In genomic region chr4:55255171-55255570, GRCh38 we compare ENCODE assay signal across 19 cellular contexts.
DNase-seq lines count a peak whose midpoint lies in the region; ATAC-seq lines count a peak whose summit lies in the region.
"Had no signal": no experiment of that assay in that cellular context is flagged by ENCODE, and none has a peak within 500 bp of the region (broad histone marks: within the 10 kb centered on the region; RNA-seq: fewer than 3 reads in every experiment).

No MANE protein-coding gene starts in this region.

- no peak overlapping the region for H3K4me3 ChIP-seq in skeletal muscle cell (ENCODE audit: low read depth, low read length)
- H3K4me3 ChIP-seq: ascending aorta, coronary artery, GM12878, sigmoid colon had no signal

- peak; percentile 28 for DNase-seq in ELF-1 (ENCODE audit: low read depth, low spot score)
- DNase-seq in NCI-H226: peak; percentile 48
- DNase-seq in fibroblast of peridontal ligament (ENCODE audit: extremely low read depth): peak; percentile 62
- peak; percentile 55 for DNase-seq in skeletal muscle cell (ENCODE audit: low read depth)
- no peak for DNase-seq in NCI-H510A treated with DMSO at 0.1 percent for 48 hours (lab: John Stamatoyannopoulos, UW)
- DNase-seq in HK-2 (ENCODE audit: unreplicated experiment): no peak
- DNase-seq in activated naive CD4-positive, alpha-beta T cell treated with anti-CD3 and anti-CD28 coated beads, Interleukin-2, amount 50 U/mL, for 72 hours (ENCODE audit: low spot score in 2 of 2): no peak
- DNase-seq: activated CD4-positive, alpha-beta T cell treated with anti-CD3 and anti-CD28 coated beads for 48 hours; activated CD8-positive, alpha-beta memory T cell treated with anti-CD3 and anti-CD28 coated beads, Interleukin-2, amount 50 U/mL, for 4 hours; activated gamma-delta T cell treated with Interleukin-2 at 50 U/mL for 16 hours; NCI-H2029 treated with DMSO at 0.1 percent for 48 hours; NCI-H446 treated with DMSO at 0.1 percent for 48 hours; sigmoid colon; stimulated activated CD4-positive, alpha-beta T cell treated with anti-CD3 and anti-CD28 coated beads, Interleukin-2, amount 100 ng/mL, for 24 hours; stimulated activated naive CD8-positive, alpha-beta T cell treated with anti-CD3 and anti-CD28 coated beads, Interleukin-15, amount 100 ng/mL, for 72 hours had no signal

- no peaks in the 10 kb centered on the region for H3K36me3 Mint-ChIP-seq in activated naive CD4-positive, alpha-beta T cell treated with anti-CD3 and anti-CD28 coated beads, Interleukin-2, amount 50 U/mL, for 72 hours

- ATAC-seq in activated naive CD4-positive, alpha-beta T cell treated with anti-CD3 and anti-CD28 coated beads, Interleukin-2, amount 50 U/mL, for 72 hours: no peak
- ATAC-seq: GM12878; stimulated activated naive CD8-positive, alpha-beta T cell treated with anti-CD3 and anti-CD28 coated beads, Interleukin-15, amount 100 ng/mL, for 72 hours had no signal

- H3K9me3 Mint-ChIP-seq in activated naive CD4-positive, alpha-beta T cell treated with anti-CD3 and anti-CD28 coated beads, Interleukin-2, amount 50 U/mL, for 72 hours: no peaks in the 10 kb centered on the region
- H3K9me3 Mint-ChIP-seq: stimulated activated naive CD8-positive, alpha-beta T cell treated with anti-CD3 and anti-CD28 coated beads, Interleukin-15, amount 100 ng/mL, for 72 hours had no signal

- no peak overlapping the region for H3K27ac Mint-ChIP-seq in activated naive CD4-positive, alpha-beta T cell treated with anti-CD3 and anti-CD28 coated beads, Interleukin-2, amount 50 U/mL, for 72 hours
- H3K27ac Mint-ChIP-seq: B cell; stimulated activated naive CD8-positive, alpha-beta T cell treated with anti-CD3 and anti-CD28 coated beads, Interleukin-15, amount 100 ng/mL, for 72 hours had no signal

Comparison
In these comparisons a context has a peak if more than half of its experiments do, and no peak if none do; other contexts are left out.
1. DNase-seq: peak in ELF-1 (single experiment), NCI-H226 (single experiment), fibroblast of peridontal ligament (single experiment) and skeletal muscle cell (single experiment); none in NCI-H510A treated with DMSO at 0.1 percent for 48 hours (single experiment), HK-2 (single experiment) and activated naive CD4-positive, alpha-beta T cell treated with anti-CD3 and anti-CD28 coated beads, Interleukin-2, amount 50 U/mL, for 72 hours (0 of 2).